Comparison of ENCODE assay signal across 16 cellular contexts in genomic region chr10:6912424-6912823, GRCh38.
DNase-seq lines count a peak whose midpoint lies in the region; ATAC-seq and TF ChIP-seq lines count a peak whose summit lies in the region.
"Had no signal": no experiment of that assay in that cellular context is flagged by ENCODE, and none has a peak within 500 bp of the region (broad histone marks: within the 10 kb centered on the region; RNA-seq: fewer than 3 reads in every experiment).

No MANE protein-coding gene starts in this region.

- H3K9me3 Mint-ChIP-seq in activated CD8-positive, alpha-beta memory T cell treated with anti-CD3 and anti-CD28 coated beads, Interleukin-2, amount 10 ng/mL, durations not matched to agents 7 days and 5 days (ENCODE audit: low read depth), result peaks cover 2% of the 10 kb centered on the region

- CTCF ChIA-PET in PC-3 (lab: Charles Lee), result interaction anchor here (0.6 kb wide), 1 partner anchor 916 kb away, joined by 5 read pairs; no protein-coding TSS in a partner anchor
- CTCF ChIA-PET in activated CD8-positive, alpha-beta memory T cell treated with anti-CD3 and anti-CD28 coated beads, Interleukin-2, amount 10 ng/mL, durations not matched to agents 7 days and 5 days (lab: Charles Lee), result interaction anchor here (0.8 kb wide), 3 partner anchors 74 to 613 kb away, joined by 3 read pairs; no protein-coding TSS in a partner anchor

- DNase-seq in left ventricle myocardium superior (peak; percentile 36), right cardiac atrium (no peak), PC-3 (peak; percentile 63), fibroblast of villous mesenchyme (ENCODE audit: low read depth) (peak; percentile 97), SKM-1 treated with dmso at 0.1 percent for 144 hours (lab: John Stamatoyannopoulos, UW; ENCODE audit: unreplicated experiment) (no peak)
- no peak for DNase-seq in activated CD8-positive, alpha-beta memory T cell treated with anti-CD3 and anti-CD28 coated beads, Interleukin-2, amount 10 ng/mL, durations not matched to agents 7 days and 5 days
- DNase-seq: cortex of kidney; DMS79 treated with DMSO at 0.1 percent for 48 hours; glutamatergic neuron; lower lobe of right lung; stimulated activated CD4-positive, alpha-beta T cell treated with anti-CD3 and anti-CD28 coated beads, Interleukin-15, amount 100 ng/mL, for 24 hours had no signal

- no peaks in the 10 kb centered on the region for H3K9me2 ChIP-seq in PC-3 (replicated peaks; ENCODE audit: low read length)

- H3K36me3 Mint-ChIP-seq in activated CD8-positive, alpha-beta memory T cell treated with anti-CD3 and anti-CD28 coated beads, Interleukin-2, amount 10 ng/mL, durations not matched to agents 7 days and 5 days, result no peaks in the 10 kb centered on the region

- no peaks in the 10 kb centered on the region for H3K9me3 ChIP-seq in right cardiac atrium (ENCODE audit: control insufficient read depth, low read length)
- no peaks in the 10 kb centered on the region for H3K9me3 ChIP-seq in PC-3 (ENCODE audit: low read length)
- H3K9me3 ChIP-seq: lower lobe of right lung had no signal

- H3K79me2 ChIP-seq in PC-3 (ENCODE audit: low read length), result no peaks in the 10 kb centered on the region

- WGBS in right cardiac atrium, result 42% methylated on average over 5 of the region's 5 CpGs

- H3K4me3 ChIP-seq in right cardiac atrium (ENCODE audit: low read length) (no peak overlapping the region), PC-3 (ENCODE audit: low read length) (no peak overlapping the region), fibroblast of villous mesenchyme (ENCODE audit: low read depth, low read length) (no peak overlapping the region)
- H3K4me3 ChIP-seq: lower lobe of right lung had no signal

- H3K27me3 ChIP-seq in right cardiac atrium (ENCODE audit: control insufficient read depth, insufficient read depth) (no peaks in the 10 kb centered on the region), PC-3 (ENCODE audit: low read length) (no peaks in the 10 kb centered on the region)

- H3K4me1 ChIP-seq in right cardiac atrium (ENCODE audit: control insufficient read depth, insufficient read depth, low read length), result no peaks in the 10 kb centered on the region
- H3K4me1 ChIP-seq in PC-3 (ENCODE audit: insufficient read depth, low read length), result 0 out of 2 replicates have a peak, but pooled peaks cover 4% of the 10 kb centered on the region

- TF ChIP-seq CTCF in PC-3 (conservative IDR thresholded peaks at IDR 0.05; ENCODE audit: low read depth, low read length) (no peak), fibroblast of villous mesenchyme (IDR thresholded peaks at IDR 0.05; ENCODE audit: insufficient read depth, low read depth, low read length) (no peak)

- H2AFZ ChIP-seq in PC-3 (ENCODE audit: low read length), result no peak overlapping the region

- H3K36me3 ChIP-seq in PC-3 (ENCODE audit: low read depth, low read length), result no peaks in the 10 kb centered on the region
- H3K36me3 ChIP-seq: lower lobe of right lung had no signal

- no peaks in the 10 kb centered on the region for H3K27me3 Mint-ChIP-seq in activated CD8-positive, alpha-beta memory T cell treated with anti-CD3 and anti-CD28 coated beads, Interleukin-2, amount 10 ng/mL, durations not matched to agents 7 days and 5 days

- H3K4me1 Mint-ChIP-seq in activated CD8-positive, alpha-beta memory T cell treated with anti-CD3 and anti-CD28 coated beads, Interleukin-2, amount 10 ng/mL, durations not matched to agents 7 days and 5 days, result peaks cover 7% of the 10 kb centered on the region

- H3K4me3 Mint-ChIP-seq in activated CD8-positive, alpha-beta memory T cell treated with anti-CD3 and anti-CD28 coated beads, Interleukin-2, amount 10 ng/mL, durations not matched to agents 7 days and 5 days, result no peak overlapping the region
- H3K4me3 Mint-ChIP-seq: T-helper 1 cell treated with Interleukin-12 subunit alpha and Interleukin-12 subunit beta and Interleukin-4 antibody, amounts not matched to agents 30 μg/mL and 1 μg/mL, for 36 hours had no signal

- intact Hi-C loops in left ventricle myocardium superior (cut with micrococcal nuclease), result loop anchor here (10.0 kb wide), 1 partner anchor 512 kb away; no protein-coding TSS in a partner anchor
- intact Hi-C loops in right cardiac atrium (cut with DNase I), result no loop called here
- intact Hi-C loops in PC-3 (cut with micrococcal nuclease), result no loop called here

- H4K20me1 ChIP-seq in PC-3 (ENCODE audit: low read length), result no peaks in the 10 kb centered on the region

- no peak overlapping the region for H3K27ac Mint-ChIP-seq in activated CD8-positive, alpha-beta memory T cell treated with anti-CD3 and anti-CD28 coated beads, Interleukin-2, amount 10 ng/mL, durations not matched to agents 7 days and 5 days
- H3K27ac Mint-ChIP-seq: T-helper 1 cell treated with Interleukin-12 subunit alpha and Interleukin-12 subunit beta and Interleukin-4 antibody, amounts not matched to agents 30 μg/mL and 1 μg/mL, for 36 hours had no signal

- POLR2A ChIA-PET in PC-3 (lab: Charles Lee; ENCODE audit: unreplicated experiment), result no interaction called here

- no TSS peak for BruUV-seq in PC-3 (replicated peaks; lab: Mats Ljungman, UMichigan)

- no peaks in the 10 kb centered on the region for H3F3A ChIP-seq in PC-3 (ENCODE audit: low read length, unreplicated experiment)

- H3K4me2 ChIP-seq in PC-3 (ENCODE audit: low read length), result no peak overlapping the region; the same call in 1 of the 2 replicates
- H3K4me2 ChIP-seq: KMS-11 had no signal

- peak; percentile 75 for ATAC-seq in left ventricle myocardium superior
- no peak for ATAC-seq in right cardiac atrium
- ATAC-seq in PC-3, result peak; percentile 84
- ATAC-seq in activated CD8-positive, alpha-beta memory T cell treated with anti-CD3 and anti-CD28 coated beads, Interleukin-2, amount 10 ng/mL, durations not matched to agents 7 days and 5 days, result no peak
- ATAC-seq in GM18502 (IDR thresholded peaks at IDR 0.05; ENCODE audit: poor library complexity, unreplicated experiment), result no peak
- ATAC-seq in HG03469 (IDR thresholded peaks at IDR 0.05; ENCODE audit: unreplicated experiment), result no peak
- ATAC-seq: HCT116, lower lobe of right lung had no signal

- no peak overlapping the region for H3K27ac ChIP-seq in right cardiac atrium (ENCODE audit: low read length)
- H3K27ac ChIP-seq in PC-3 (ENCODE audit: low read length), result no peak overlapping the region
- H3K27ac ChIP-seq: KMS-11, lower lobe of right lung had no signal

- H3K9ac ChIP-seq in PC-3 (ENCODE audit: low read length), result no peak overlapping the region
- H3K9ac ChIP-seq: KMS-11 had no signal

Comparison
In these comparisons a context has a peak if more than half of its experiments do, and no peak if none do; other contexts are left out.
1. ATAC-seq: peak in left ventricle myocardium superior (single experiment) and PC-3 (single experiment); none in right cardiac atrium (0 of 2), activated CD8-positive, alpha-beta memory T cell treated with anti-CD3 and anti-CD28 coated beads, Interleukin-2, amount 10 ng/mL, durations not matched to agents 7 days and 5 days (single experiment), GM18502 (single experiment) and HG03469 (single experiment).
2. DNase-seq: peak in left ventricle myocardium superior (single experiment), PC-3 (single experiment) and fibroblast of villous mesenchyme (single experiment); none in right cardiac atrium (0 of 3), activated CD8-positive, alpha-beta memory T cell treated with anti-CD3 and anti-CD28 coated beads, Interleukin-2, amount 10 ng/mL, durations not matched to agents 7 days and 5 days (single experiment) and SKM-1 treated with dmso at 0.1 percent for 144 hours (single experiment).